Comparison of ENCODE assay signal across 8 cellular contexts in genomic region chr6:70166088-70166958, GRCh38.
DNase-seq lines count a peak whose midpoint lies in the region; ATAC-seq and TF ChIP-seq lines count a peak whose summit lies in the region.

No MANE protein-coding gene starts in this region.

- peak; percentile 84 for ATAC-seq in GM18519 (IDR thresholded peaks at IDR 0.05; ENCODE audit: low FRiP score, unreplicated experiment)
- ATAC-seq in HG03025 (IDR thresholded peaks at IDR 0.05; ENCODE audit: low FRiP score, unreplicated experiment), result peak; percentile 76

- H3K9ac ChIP-seq in BLaER1 treated with 17β-estradiol and CSF1 and Interleukin-3, amounts not matched to agents 10 nM and 100 nM, result no peak overlapping the region

- H3K27me3 Mint-ChIP-seq in activated naive CD8-positive, alpha-beta T cell treated with anti-CD3 and anti-CD28 coated beads for 36 hours, result peaks cover 26% of the 10 kb centered on the region

- intact Hi-C loops in ovary (cut with DNase I), result no loop called here

- no peaks in the 10 kb centered on the region for H3K4me1 ChIP-seq in BLaER1 treated with 17β-estradiol and CSF1 and Interleukin-3, amounts not matched to agents 10 nM and 100 nM
- H3K4me1 ChIP-seq in right atrium auricular region, result no peaks in the 10 kb centered on the region
- H3K4me1 ChIP-seq in ovary (ENCODE audit: insufficient read depth), result no peaks in the 10 kb centered on the region

- TF ChIP-seq CTCF in right atrium auricular region (IDR thresholded peaks at IDR 0.05) (peak; percentile 17 to 64), ovary (IDR thresholded peaks at IDR 0.05) (no peak)

- no peak overlapping the region for H3K27ac Mint-ChIP-seq in activated naive CD8-positive, alpha-beta T cell treated with anti-CD3 and anti-CD28 coated beads for 36 hours

- peak overlapping the region in 4 of 10 experiments; percentile 6 to 22 (median 18); a peak in 1 of 20 replicates for H3K4me3 ChIP-seq in BLaER1 treated with 17β-estradiol and CSF1 and Interleukin-3, amounts not matched to agents 10 nM and 100 nM
- H3K4me3 ChIP-seq in right atrium auricular region (no peak overlapping the region), ovary (no peak overlapping the region)

- peak; percentile 75 for DNase-seq in NCI-H345 (lab: John Stamatoyannopoulos, UW)
- DNase-seq in activated naive CD8-positive, alpha-beta T cell treated with anti-CD3 and anti-CD28 coated beads for 36 hours, result peak; percentile 26
- DNase-seq in right atrium auricular region (ENCODE audit: low spot score), result peak; percentile 61
- peak; percentile 73 for DNase-seq in retina
- DNase-seq in ovary, result no peak

- no peaks in the 10 kb centered on the region for H3K9me3 Mint-ChIP-seq in activated naive CD8-positive, alpha-beta T cell treated with anti-CD3 and anti-CD28 coated beads for 36 hours

- no peaks in the 10 kb centered on the region for H3K9me3 ChIP-seq in BLaER1 treated with 17β-estradiol and CSF1 and Interleukin-3, amounts not matched to agents 10 nM and 100 nM (replicated peaks in 1 of 11)
- H3K9me3 ChIP-seq in right atrium auricular region, result no peaks in the 10 kb centered on the region
- no peaks in the 10 kb centered on the region for H3K9me3 ChIP-seq in ovary

- TF ChIP-seq POLR2A in ovary (IDR thresholded peaks at IDR 0.05), result no peak

- H3K4me1 Mint-ChIP-seq in activated naive CD8-positive, alpha-beta T cell treated with anti-CD3 and anti-CD28 coated beads for 36 hours, result peaks cover 7% of the 10 kb centered on the region

- H3K36me3 Mint-ChIP-seq in activated naive CD8-positive, alpha-beta T cell treated with anti-CD3 and anti-CD28 coated beads for 36 hours, result no peaks in the 10 kb centered on the region

- no peak for TF ChIP-seq EP300 in ovary (IDR thresholded peaks at IDR 0.05)

- H3K4me3 Mint-ChIP-seq in activated naive CD8-positive, alpha-beta T cell treated with anti-CD3 and anti-CD28 coated beads for 36 hours, result no peak overlapping the region

- H3K36me3 ChIP-seq in BLaER1 treated with 17β-estradiol and CSF1 and Interleukin-3, amounts not matched to agents 10 nM and 100 nM, result no peaks in the 10 kb centered on the region
- H3K36me3 ChIP-seq in right atrium auricular region (no peaks in the 10 kb centered on the region), ovary (no peaks in the 10 kb centered on the region)

- peak overlapping the region in 8 of 11 experiments; percentile 27 to 51 (median 42); a peak in 14 of 22 replicates for H3K4me2 ChIP-seq in BLaER1 treated with 17β-estradiol and CSF1 and Interleukin-3, amounts not matched to agents 10 nM and 100 nM

- WGBS in ovary, 3 donors, result 13 to 19% (median 14%) methylated on average over 24 of the region's 24 CpGs

- H3K27ac ChIP-seq in BLaER1 treated with 17β-estradiol and CSF1 and Interleukin-3, amounts not matched to agents 10 nM and 100 nM, result no peak overlapping the region
- H3K27ac ChIP-seq in right atrium auricular region (no peak overlapping the region), ovary (no peak overlapping the region)

- H3K27me3 ChIP-seq in BLaER1 treated with 17β-estradiol and CSF1 and Interleukin-3, amounts not matched to agents 10 nM and 100 nM, result no peaks in the 10 kb centered on the region
- H3K27me3 ChIP-seq in right atrium auricular region (no peaks in the 10 kb centered on the region), ovary (no peaks in the 10 kb centered on the region)

- no peaks in the 10 kb centered on the region for H4K20me1 ChIP-seq in BLaER1 treated with 17β-estradiol and CSF1 and Interleukin-3, amounts not matched to agents 10 nM and 100 nM

Comparison
In these comparisons a context has a peak if more than half of its experiments do, and no peak if none do; other contexts are left out.
1. DNase-seq: peak in NCI-H345 (single experiment), activated naive CD8-positive, alpha-beta T cell treated with anti-CD3 and anti-CD28 coated beads for 36 hours (single experiment), right atrium auricular region (single experiment) and retina (single experiment); none in ovary (0 of 5).
2. CTCF ChIP-seq: peak in right atrium auricular region (2 of 2); none in ovary (0 of 3).